Comparison of ENCODE assay signal across 19 cellular contexts in the genomic region with DNA sequence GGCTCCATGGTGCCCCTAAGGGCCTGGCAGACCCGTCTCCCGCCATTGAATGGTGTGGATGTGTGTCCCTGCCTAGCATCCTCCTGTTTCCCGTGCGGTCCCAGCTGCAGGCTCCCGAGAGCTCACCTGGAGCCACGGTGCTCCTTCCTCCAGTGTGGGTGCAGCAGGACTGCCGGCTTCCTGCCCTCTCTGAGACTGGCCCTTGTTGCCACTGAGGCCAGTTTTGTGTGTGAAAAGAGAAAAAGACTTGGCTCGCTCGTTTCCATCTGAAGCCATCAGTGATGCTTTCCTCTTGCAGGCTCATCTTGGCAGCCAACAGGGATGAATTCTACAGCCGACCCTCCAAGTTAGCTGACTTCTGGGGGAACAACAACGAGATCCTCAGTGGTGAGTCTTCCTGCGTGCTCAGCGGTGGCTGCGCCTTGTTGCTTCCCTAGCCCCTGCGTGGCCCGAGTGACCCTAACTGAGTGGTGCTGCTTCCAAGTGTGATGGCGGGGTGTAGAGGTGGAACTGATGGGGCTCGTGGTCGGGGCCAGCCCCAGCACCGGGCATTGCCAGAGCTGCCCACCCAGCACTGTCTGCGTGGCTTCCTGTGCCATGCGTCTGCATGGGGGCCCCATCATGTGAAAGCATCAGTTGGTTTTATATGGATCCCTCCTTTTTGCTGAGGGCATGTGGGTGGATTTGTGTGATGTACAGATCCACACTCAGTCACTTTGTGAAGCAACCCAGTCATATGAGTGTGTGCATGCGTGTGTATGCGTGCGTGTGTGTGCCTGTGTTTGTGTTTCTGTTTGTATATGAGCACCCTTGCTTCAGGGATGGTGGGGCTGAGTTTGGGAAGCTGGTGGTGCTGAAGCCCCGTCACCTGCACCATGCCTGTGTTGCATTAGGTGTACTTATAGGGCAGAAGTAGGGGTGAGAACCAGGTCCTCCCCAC. TPM values are rescaled to one million over a fixed set of nuclear protein-coding genes. Genes with fewer than 3 reads are reported as not detected.
DNase-seq lines count a peak whose midpoint lies in the region; ATAC-seq, FAIRE-seq and TF ChIP-seq lines count a peak whose summit lies in the region.
"Had no signal": no experiment of that assay in that cellular context is flagged by ENCODE, and none has a peak within 500 bp of the region (broad histone marks: within the 10 kb centered on the region; RNA-seq: fewer than 3 reads in every experiment).

No MANE protein-coding gene starts in this region.

- CTCF ChIA-PET in K562 (lab: Yijun Ruan, JAX; ENCODE audit: low intra/inter-chr PET ratio): no interaction called here

- POLR2A ChIA-PET in K562 (lab: Yijun Ruan, JAX): interaction anchor here (0.7 to 4.3 kb wide), 7 partner anchors 8 to 27 kb away, joined by 3 to 26 read pairs (median 4); no protein-coding TSS in a partner anchor

- no peaks in the 10 kb centered on the region for H3K9me3 Mint-ChIP-seq in neural crest cell
- H3K9me3 Mint-ChIP-seq in stimulated activated effector memory CD8-positive, alpha-beta T cell treated with anti-CD3 and anti-CD28 coated beads, Interleukin-12 subunit alpha, Interleukin-12 subunit beta, amount 100 ng/mL, for 72 hours: no peaks in the 10 kb centered on the region
- H3K9me3 Mint-ChIP-seq: CD8-positive, alpha-beta T cell had no signal

- no peaks in the 10 kb centered on the region for H3K9me1 ChIP-seq in K562 (ENCODE audit: control insufficient read depth, insufficient read depth, low read length)

- peaks cover 4% of the 10 kb centered on the region for H3K4me1 Mint-ChIP-seq in neural crest cell
- no peaks in the 10 kb centered on the region for H3K4me1 Mint-ChIP-seq in stimulated activated effector memory CD8-positive, alpha-beta T cell treated with anti-CD3 and anti-CD28 coated beads, Interleukin-12 subunit alpha, Interleukin-12 subunit beta, amount 100 ng/mL, for 72 hours

- BruUV-seq in K562 (replicated peaks; lab: Mats Ljungman, UMichigan): no TSS peak

- no peak for TF ChIP-seq EP300 in K562 (IDR thresholded peaks at IDR 0.05; ENCODE audit: low read length)

- no peaks in the 10 kb centered on the region for H3K27me3 Mint-ChIP-seq in neural crest cell (ENCODE audit: low read depth)

- H3K9ac ChIP-seq in K562 (ENCODE audit: insufficient read depth in 1 of 2, low read depth in 2 of 2, low read length in 2 of 2): peak overlapping the region in 1 of 2 experiments; percentile 75; a peak in 2 of 4 replicates

- H3K9me3 ChIP-seq in K562 (replicated peaks; ENCODE audit: control insufficient read depth, insufficient read depth, low read depth, low read length): peaks cover 9% of the 10 kb centered on the region
- H3K9me3 ChIP-seq: BE2C had no signal

- intact Hi-C loops in K562 (cut with micrococcal nuclease): no loop called here

- H3K27ac Mint-ChIP-seq in neural crest cell (ENCODE audit: unreplicated experiment): peak overlapping the region; percentile 67
- H3K27ac Mint-ChIP-seq in stimulated activated effector memory CD8-positive, alpha-beta T cell treated with anti-CD3 and anti-CD28 coated beads, Interleukin-12 subunit alpha, Interleukin-12 subunit beta, amount 100 ng/mL, for 72 hours: peak overlapping the region; percentile 61
- H3K27ac Mint-ChIP-seq: CD8-positive, alpha-beta T cell; HFFc6 had no signal

- no peak overlapping the region for H3K4me2 ChIP-seq in K562 (ENCODE audit: insufficient read depth, low read length)

- H3K4me1 ChIP-seq in K562 (replicated peaks in 1 of 2; ENCODE audit: control insufficient read depth in 2 of 2, insufficient read depth in 2 of 2, low read length in 2 of 2): peaks cover 0 to 10% of the 10 kb centered on the region in 2 experiments; a peak in 2 of 5 replicates
- H3K4me1 ChIP-seq: BE2C had no signal

- peak; percentile 54 for DNase-seq in GM13976 (ENCODE audit: low spot score)
- DNase-seq in K562 (ENCODE audit: extremely low read depth in 1 of 4, low spot score in 3 of 4): no peak
- DNase-seq in neural crest cell (ENCODE audit: low read depth, low spot score): no peak
- DNase-seq in stimulated activated effector memory CD8-positive, alpha-beta T cell treated with anti-CD3 and anti-CD28 coated beads, Interleukin-12 subunit alpha, Interleukin-12 subunit beta, amount 100 ng/mL, for 72 hours (ENCODE audit: low spot score in 2 of 2): no peak
- DNase-seq in activated CD8-positive, alpha-beta memory T cell treated with anti-CD3 and anti-CD28 coated beads, Interleukin-2, amount 50 U/mL, for 48 hours: no peak
- no peak for DNase-seq in SIG-M5 (lab: John Stamatoyannopoulos, UW)
- DNase-seq: BE2C; CD8-positive, alpha-beta T cell; COR-L47; DND-41; GDM1; HCEC 1CT; HFFc6 had no signal

- peaks cover 3% of the 10 kb centered on the region; the same call in 1 of the 3 replicates for H3K79me2 ChIP-seq in K562 (ENCODE audit: control insufficient read depth, insufficient read depth, low read length)

- H2AFZ ChIP-seq in K562 (ENCODE audit: low read depth, low read length): no peak overlapping the region

- peaks cover 6% of the 10 kb centered on the region for H3K36me3 Mint-ChIP-seq in neural crest cell (ENCODE audit: low read depth)
- H3K36me3 Mint-ChIP-seq in stimulated activated effector memory CD8-positive, alpha-beta T cell treated with anti-CD3 and anti-CD28 coated beads, Interleukin-12 subunit alpha, Interleukin-12 subunit beta, amount 100 ng/mL, for 72 hours: peaks cover 52% of the 10 kb centered on the region

- WGBS in K562 (ENCODE audit: insufficient coverage, low coverage, missing lambda C conversion rate): 89% methylated on average over 26 of the region's 26 CpGs

- no peak overlapping the region for H3K27ac ChIP-seq in K562 (ENCODE audit: extremely low read depth, low read depth, low read length)
- H3K27ac ChIP-seq: C4-2B, HL-60 had no signal

- H4K20me1 ChIP-seq in K562 (replicated peaks; ENCODE audit: control insufficient read depth, insufficient read depth, low read length): no peaks in the 10 kb centered on the region; the same call in 1 of the 2 replicates

- no peaks in the 10 kb centered on the region for H3K27me3 ChIP-seq in K562 (ENCODE audit: control insufficient read depth in 2 of 2, insufficient read depth in 2 of 2, low read length in 2 of 2)
- H3K27me3 ChIP-seq: BE2C had no signal

- no peak for ATAC-seq in K562
- no peak for ATAC-seq in stimulated activated effector memory CD8-positive, alpha-beta T cell treated with anti-CD3 and anti-CD28 coated beads, Interleukin-12 subunit alpha, Interleukin-12 subunit beta, amount 100 ng/mL, for 72 hours
- ATAC-seq in activated CD4-positive, CD25-positive, alpha-beta regulatory T cell treated with anti-CD3 and anti-CD28 coated beads, Interleukin-2, amount 50 U/mL, for 24 hours: no peak
- ATAC-seq: CD8-positive, alpha-beta T cell had no signal

- no peak overlapping the region for H3K4me3 ChIP-seq in K562

- TF ChIP-seq CTCF in GM13976 (IDR thresholded peaks at IDR 0.05; ENCODE audit: borderline replicate concordance, control extremely low read depth, extremely low read depth, insufficient read depth, missing control alignments) (no peak), K562 (IDR thresholded peaks at IDR 0.05 in 2 of 3, conservative IDR thresholded peaks at IDR 0.05 in 1 of 3; ENCODE audit: insufficient read depth in 2 of 3, low read depth in 1 of 3, low read length in 3 of 3) (no peak), neural crest cell (conservative IDR thresholded peaks at IDR 0.05) (no peak)

- H3K4me3 Mint-ChIP-seq in neural crest cell: no peak overlapping the region
- H3K4me3 Mint-ChIP-seq in stimulated activated effector memory CD8-positive, alpha-beta T cell treated with anti-CD3 and anti-CD28 coated beads, Interleukin-12 subunit alpha, Interleukin-12 subunit beta, amount 100 ng/mL, for 72 hours: no peak overlapping the region
- H3K4me3 Mint-ChIP-seq: CD8-positive, alpha-beta T cell; HFFc6 had no signal

- no peak for TF ChIP-seq RAD21 in K562 (CRISPR knock-in tag; conservative IDR thresholded peaks at IDR 0.05 in 1 of 2, IDR thresholded peaks at IDR 0.05 in 1 of 2)

- TF ChIP-seq POLR2A in K562 (conservative IDR thresholded peaks at IDR 0.05): no peak; the same call in 1 of the 2 replicates

- no peak for FAIRE-seq in K562 (lab: Jason Lieb, UNC)
- FAIRE-seq: A204.1, D721Med, GM12892 had no signal

- peaks cover 82% of the 10 kb centered on the region for H3K36me3 ChIP-seq in K562 (ENCODE audit: control insufficient read depth, insufficient read depth, low read length)
- H3K36me3 ChIP-seq: BE2C had no signal

- in situ Hi-C loops in GM13976 (cut with MboI; ENCODE audit: low sequenced_read_pairs, unreplicated experiment): no loop called here
- in situ Hi-C loops in K562 (cut with MboI): no loop called here

RNA-seq across cellular contexts. Expression of gene TANGO2, which starts 22.4 kb away (rescaled TPM):
- total RNA-seq in K562 (2011; cell fraction: chromatin; rRNA removed; ENCODE audit: low replicate concordance): 160 and 395 TPM in 2 replicates
- total RNA-seq in K562 (2011; cell fraction: nucleolus; rRNA removed): 227 and 229 TPM in 2 replicates
- total RNA-seq in K562 (2011; cell fraction: nucleoplasm; rRNA removed): 196 and 211 TPM in 2 replicates
- total RNA-seq in K562 (2014; rRNA removed) (70.1 and 95.8 TPM in 2 replicates), K562 (2014; rRNA removed; fragmentation: Illumina TruSeq; extraction: Trizol) (36.1 and 45.9 TPM in 2 replicates), K562 (2015; rRNA removed; fragmentation: Illumina TruSeq; extraction: Trizol) (55.8 and 57.2 TPM in 2 replicates), K562 (2021) (94.1 and 97.3 TPM in 2 replicates), neural crest cell (12.8 and 13.4 TPM in 2 replicates)
- polyA plus RNA-seq in K562 (2011; rRNA removed) (94.9 and 115 TPM in 2 replicates), K562 (2014; fragmentation: Illumina TruSeq; extraction: Trizol) (88.3 and 89.4 TPM in 2 replicates), K562 (2014; fragmentation: Nextera tagmentation; extraction: Ambion mirVana) (10 to 100 TPM; 15.5 to 17.5 TPM), K562 (2014; rRNA removed) (89.6 and 92.5 TPM in 2 replicates)
- 157 and 209 TPM in 2 replicates for polyA plus RNA-seq in K562 (2011; cell fraction: cytosol; rRNA removed)
- 157 and 195 TPM in 2 replicates for polyA plus RNA-seq in K562 (2011; cell fraction: nucleus; rRNA removed)
- polyA plus RNA-seq in K562 (2012): 68.2 and 73.0 TPM in 2 replicates
- 130 and 186 TPM in 2 replicates for polyA minus RNA-seq in K562 (2011; rRNA and poly(A)+ RNA removed)
- 73.2 and 76.1 TPM in 2 replicates for polyA minus RNA-seq in K562 (2011; cell fraction: cytosol; rRNA and poly(A)+ RNA removed)
- polyA minus RNA-seq in K562 (2011; cell fraction: nucleus; rRNA and poly(A)+ RNA removed): 63.1 and 85.0 TPM in 2 replicates

RNA-seq across cellular contexts. Expression of gene ARVCF, which starts 26.7 kb away (rescaled TPM):
- 114 and 328 TPM in 2 replicates for total RNA-seq in K562 (2011; cell fraction: chromatin; rRNA removed; ENCODE audit: low replicate concordance)
- total RNA-seq in K562 (2011; cell fraction: nucleolus; rRNA removed): 214 and 270 TPM in 2 replicates
- total RNA-seq in K562 (2011; cell fraction: nucleoplasm; rRNA removed): 106 and 131 TPM in 2 replicates
- 49.3 and 54.2 TPM in 2 replicates for total RNA-seq in K562 (2014; rRNA removed)
- total RNA-seq in K562 (2014; rRNA removed; fragmentation: Illumina TruSeq; extraction: Trizol): 2.2 and 4.5 TPM in 2 replicates
- 13.3 and 15.6 TPM in 2 replicates for total RNA-seq in K562 (2015; rRNA removed; fragmentation: Illumina TruSeq; extraction: Trizol)
- total RNA-seq in K562 (2021): 46.5 and 50.6 TPM in 2 replicates
- 35.2 and 71.6 TPM in 2 replicates for polyA plus RNA-seq in K562 (2011; rRNA removed)
- 134 and 673 TPM in 2 replicates for polyA plus RNA-seq in K562 (2011; cell fraction: cytosol; rRNA removed)
- 407 and 424 TPM in 2 replicates for polyA plus RNA-seq in K562 (2011; cell fraction: nucleus; rRNA removed)
- 30.0 and 31.2 TPM in 2 replicates for polyA plus RNA-seq in K562 (2012)
- polyA plus RNA-seq in K562 (2014; fragmentation: Illumina TruSeq; extraction: Trizol): 8.0 and 15.9 TPM in 2 replicates
- polyA plus RNA-seq in K562 (2014; fragmentation: Nextera tagmentation; extraction: Ambion mirVana): under 1 TPM; 0.03 to 0.17 TPM
- polyA plus RNA-seq in K562 (2014; rRNA removed): 42.5 and 97.4 TPM in 2 replicates
- 15.1 and 15.6 TPM in 2 replicates for polyA minus RNA-seq in K562 (2011; rRNA and poly(A)+ RNA removed)
- polyA minus RNA-seq in K562 (2011; cell fraction: cytosol; rRNA and poly(A)+ RNA removed): 24.6 and 52.4 TPM in 2 replicates
- polyA minus RNA-seq in K562 (2011; cell fraction: nucleus; rRNA and poly(A)+ RNA removed): 96.8 and 145 TPM in 2 replicates
- total RNA-seq in neural crest cell: 93.5 and 105 TPM in 2 replicates

RNA-seq across cellular contexts. Expression of gene DGCR8, which starts 36.7 kb away (rescaled TPM):
- 638 and 1,105 TPM in 2 replicates for total RNA-seq in K562 (2011; cell fraction: chromatin; rRNA removed; ENCODE audit: low replicate concordance)
- total RNA-seq in K562 (2011; cell fraction: nucleolus; rRNA removed): 550 and 577 TPM in 2 replicates
- 502 and 511 TPM in 2 replicates for total RNA-seq in K562 (2011; cell fraction: nucleoplasm; rRNA removed)
- total RNA-seq in K562 (2014; rRNA removed) (107 and 108 TPM in 2 replicates), K562 (2014; rRNA removed; fragmentation: Illumina TruSeq; extraction: Trizol) (43.7 and 49.4 TPM in 2 replicates), K562 (2015; rRNA removed; fragmentation: Illumina TruSeq; extraction: Trizol) (80.1 and 81.2 TPM in 2 replicates), K562 (2021) (116 and 119 TPM in 2 replicates), neural crest cell (86.3 and 86.5 TPM in 2 replicates)
- polyA plus RNA-seq in K562 (2011; rRNA removed) (81.8 and 155 TPM in 2 replicates), K562 (2014; fragmentation: Illumina TruSeq; extraction: Trizol) (70.4 and 75.0 TPM in 2 replicates), K562 (2014; fragmentation: Nextera tagmentation; extraction: Ambion mirVana) (1 to 10 TPM; 5.9 to 7.7 TPM), K562 (2014; rRNA removed) (135 and 144 TPM in 2 replicates)
- 51.2 and 92.7 TPM in 2 replicates for polyA plus RNA-seq in K562 (2011; cell fraction: cytosol; rRNA removed)
- polyA plus RNA-seq in K562 (2011; cell fraction: nucleus; rRNA removed): 1,167 and 1,418 TPM in 2 replicates
- polyA plus RNA-seq in K562 (2012): 76.7 and 85.3 TPM in 2 replicates
- 62.1 and 82.0 TPM in 2 replicates for polyA minus RNA-seq in K562 (2011; rRNA and poly(A)+ RNA removed)
- 35.2 and 46.4 TPM in 2 replicates for polyA minus RNA-seq in K562 (2011; cell fraction: cytosol; rRNA and poly(A)+ RNA removed)
- 210 and 349 TPM in 2 replicates for polyA minus RNA-seq in K562 (2011; cell fraction: nucleus; rRNA and poly(A)+ RNA removed)
